Comparison of ENCODE assay signal across 9 cellular contexts in genomic region chr1:225877570-225877969, GRCh38. TPM values are rescaled to one million over a fixed set of nuclear protein-coding genes. Genes with fewer than 3 reads are reported as not detected.
DNase-seq lines count a peak whose midpoint lies in the region; ATAC-seq and TF ChIP-seq lines count a peak whose summit lies in the region.
"Had no signal": no experiment of that assay in that cellular context is flagged by ENCODE, and none has a peak within 500 bp of the region (broad histone marks: within the 10 kb centered on the region; RNA-seq: fewer than 3 reads in every experiment).

No MANE protein-coding gene starts in this region.

- no peak for ATAC-seq in T-helper 17 cell
- no peak for ATAC-seq in naive B cell (ENCODE audit: low read depth in 2 of 2)
- no peak for ATAC-seq in HG03378 (IDR thresholded peaks at IDR 0.05; ENCODE audit: unreplicated experiment)

- no peaks in the 10 kb centered on the region for H3K27me3 Mint-ChIP-seq in CD8-positive, alpha-beta memory T cell
- H3K27me3 Mint-ChIP-seq in T-helper 17 cell (no peaks in the 10 kb centered on the region), naive B cell (no peaks in the 10 kb centered on the region)

- H3K36me3 Mint-ChIP-seq in CD8-positive, alpha-beta memory T cell, result peaks cover 4 to 85% (median 16%) of the 10 kb centered on the region in 3 donors
- peaks cover 4% of the 10 kb centered on the region for H3K36me3 Mint-ChIP-seq in T-helper 17 cell (ENCODE audit: low read depth)
- peaks cover 0 to 6% of the 10 kb centered on the region in 2 donors for H3K36me3 Mint-ChIP-seq in naive B cell

- H3K9me3 Mint-ChIP-seq in CD8-positive, alpha-beta memory T cell, result no peaks in the 10 kb centered on the region
- H3K9me3 Mint-ChIP-seq in naive B cell, result no peaks in the 10 kb centered on the region

- no peak overlapping the region for H3K4me3 ChIP-seq in CD8-positive, alpha-beta memory T cell (ENCODE audit: low read length)
- H3K4me3 ChIP-seq in HFF-Myc (replicated peaks; ENCODE audit: low read depth, low read length) (no peak overlapping the region), epithelial cell of esophagus (ENCODE audit: low read length) (no peak overlapping the region)

- CTCF ChIA-PET in CD8-positive, alpha-beta memory T cell (lab: Charles Lee), result interaction anchor here (0.9 to 7.9 kb wide), 9 partner anchors 11 to 403 kb away, joined by 3 to 117 read pairs (median 3); partner anchors contain the start of genes PYCR2 and SRP9

- peak in 1 of 5 donors; percentile 57 for DNase-seq in CD8-positive, alpha-beta memory T cell
- DNase-seq in HFF-Myc (ENCODE audit: extremely low read depth, low read depth) (no peak), T-helper 17 cell (no peak), epithelial cell of esophagus (ENCODE audit: low read depth) (no peak), naive B cell (no peak), NCI-H128 (lab: John Stamatoyannopoulos, UW; ENCODE audit: unreplicated experiment) (no peak), NCI-H1105 treated with DMSO at 0.1 percent for 48 hours (lab: John Stamatoyannopoulos, UW) (no peak)

- no peak overlapping the region for H3K27ac ChIP-seq in CD8-positive, alpha-beta memory T cell (ENCODE audit: low read depth, low read length)

- POLR2A ChIA-PET in CD8-positive, alpha-beta memory T cell (lab: Charles Lee), result interaction anchor here (0.5 to 1.5 kb wide), 2 partner anchors 23 to 68 kb away, joined by 3 read pairs; no protein-coding TSS in a partner anchor

- peaks cover 73 to 80% (median 75%) of the 10 kb centered on the region in 3 donors for H3K4me1 Mint-ChIP-seq in CD8-positive, alpha-beta memory T cell
- peaks cover 55% of the 10 kb centered on the region for H3K4me1 Mint-ChIP-seq in T-helper 17 cell
- H3K4me1 Mint-ChIP-seq in naive B cell, result peaks cover 34 to 55% (median 44%) of the 10 kb centered on the region in 3 donors

- peak overlapping the region; percentile 19 to 97 (median 65) for H3K4me3 Mint-ChIP-seq in CD8-positive, alpha-beta memory T cell
- H3K4me3 Mint-ChIP-seq in T-helper 17 cell, result peak overlapping the region; percentile 21
- H3K4me3 Mint-ChIP-seq in naive B cell, result peak overlapping the region in 5 of 8 donors; percentile 28 to 78 (median 37)

- TF ChIP-seq CTCF in HFF-Myc (IDR thresholded peaks at IDR 0.05; ENCODE audit: low read depth, low read length, missing control alignments), result peak; percentile 74
- TF ChIP-seq CTCF in epithelial cell of esophagus (IDR thresholded peaks at IDR 0.05; ENCODE audit: insufficient read depth, low read depth, low read length, missing control alignments), result peak; percentile 45

- no peaks in the 10 kb centered on the region for H3K9me3 ChIP-seq in CD8-positive, alpha-beta memory T cell (ENCODE audit: low read length)
- no peaks in the 10 kb centered on the region for H3K9me3 ChIP-seq in T-helper 17 cell (ENCODE audit: control insufficient read depth, low read length, poor library complexity, severe bottlenecking)

- peaks cover 47% of the 10 kb centered on the region for H3K36me3 ChIP-seq in CD8-positive, alpha-beta memory T cell (ENCODE audit: insufficient read depth, low read length)

- peak overlapping the region; percentile 64 to 94 (median 90) for H3K27ac Mint-ChIP-seq in CD8-positive, alpha-beta memory T cell
- peak overlapping the region; percentile 87 for H3K27ac Mint-ChIP-seq in T-helper 17 cell
- H3K27ac Mint-ChIP-seq in naive B cell, result peak overlapping the region in 2 of 6 donors; percentile 12 to 80

- peaks cover 61% of the 10 kb centered on the region for H3K4me1 ChIP-seq in CD8-positive, alpha-beta memory T cell (ENCODE audit: insufficient read depth, low read length)

- H3K27me3 ChIP-seq in CD8-positive, alpha-beta memory T cell (ENCODE audit: insufficient read depth, low read length, poor library complexity, severe bottlenecking), result no peaks in the 10 kb centered on the region

RNA-seq across cellular contexts. Expression of gene TMEM63A, which starts 4.6 kb away (rescaled TPM):
- 10 to 100 TPM; 51.4 to 55.5 TPM for total RNA-seq in CD8-positive, alpha-beta memory T cell
- polyA plus RNA-seq in CD8-positive, alpha-beta memory T cell, result 50.6 TPM
- 100 to 1,000 TPM; 269 to 280 TPM for total RNA-seq in T-helper 17 cell
- 10 to 100 TPM; 10.6 to 38.5 (median 20.0) TPM for polyA plus RNA-seq in naive B cell (ENCODE audit: low read depth in 6 of 6)

RNA-seq across cellular contexts. Expression of gene LEFTY1, which starts 11.4 kb away (rescaled TPM):
- total RNA-seq in CD8-positive, alpha-beta memory T cell, result not detected
- polyA plus RNA-seq in CD8-positive, alpha-beta memory T cell, result 0.21 TPM
- under 1 TPM in 1 of 2 donors, not detected in 1; 0.68 TPM for total RNA-seq in T-helper 17 cell
- polyA plus RNA-seq in naive B cell (ENCODE audit: low read depth in 6 of 6), result not detected
- total RNA-seq: T-helper 1 cell treated with Interleukin-12 subunit alpha and Interleukin-12 subunit beta and Interleukin-4 antibody, amounts not matched to agents 30 ng/mL and 1 ng/mL, for 36 hours had no signal

RNA-seq across cellular contexts. Expression of gene PYCR2, which starts 46.5 kb away (rescaled TPM):
- total RNA-seq in CD8-positive, alpha-beta memory T cell, result 100 to 1,000 TPM; 130 to 131 TPM
- 92.5 TPM for polyA plus RNA-seq in CD8-positive, alpha-beta memory T cell
- 10 to 100 TPM; 48.1 to 53.7 TPM for total RNA-seq in T-helper 17 cell
- 10 to 100 TPM; 57.5 to 96.5 (median 68.7) TPM for polyA plus RNA-seq in naive B cell (ENCODE audit: low read depth in 6 of 6)

Comparison
In these comparisons a context has a peak if more than half of its experiments do, and no peak if none do; other contexts are left out.
1. RNA of gene TMEM63A, which starts 4.6 kb away (total RNA-seq): 269 to 280 TPM in T-helper 17 cell; 51.4 to 55.5 TPM in CD8-positive, alpha-beta memory T cell; every median in the first group is over 4 times any median in the second.
2. Peak in every context shown above with its lines, with median percentiles within 50 percentile points of each other: H3K4me3 Mint-ChIP-seq.